ENCODE assay signal across 1 cellular context in the genomic region with DNA sequence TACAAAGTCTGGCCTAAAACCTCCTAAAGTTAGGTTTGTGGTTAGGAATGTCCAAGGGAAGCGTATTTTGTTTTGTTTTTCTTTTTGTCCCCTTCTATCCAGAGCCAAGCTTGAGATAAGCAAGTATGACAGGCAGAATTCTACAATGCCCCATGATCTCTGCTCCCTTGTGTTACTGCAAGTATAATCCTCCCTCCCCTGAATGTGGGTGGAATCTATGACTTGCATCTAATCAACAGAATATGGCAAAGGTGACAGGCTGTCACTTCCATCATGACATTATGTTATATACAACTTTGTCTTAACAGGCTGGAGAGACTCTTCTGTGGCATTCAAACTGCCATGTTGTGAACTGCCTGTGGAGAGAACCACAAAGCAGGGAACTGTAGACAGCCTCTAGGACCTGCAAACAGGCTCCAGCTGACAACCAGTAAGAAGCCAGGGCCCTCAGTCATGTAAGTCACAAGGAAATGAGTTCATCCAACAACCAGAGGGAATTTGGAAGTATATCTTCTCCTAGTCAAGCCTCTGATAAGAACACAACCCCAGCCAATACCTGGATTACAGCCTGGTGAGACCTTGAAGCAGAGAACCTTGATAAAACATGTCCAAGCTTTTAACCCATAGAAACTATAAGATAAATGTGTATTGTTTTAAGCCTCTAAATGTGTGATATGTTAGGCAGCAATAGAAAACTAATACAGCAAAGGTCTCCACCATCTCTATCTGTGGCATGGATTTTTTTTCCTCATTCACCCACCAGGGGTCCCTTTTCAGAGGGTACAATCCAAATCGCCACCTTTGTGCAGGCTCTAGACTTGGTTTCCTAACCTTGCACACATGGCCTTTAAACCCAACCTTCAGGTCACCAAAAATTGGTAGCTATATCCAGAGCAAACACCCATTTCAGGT.
TF ChIP-seq lines count a peak whose summit lies in the region.

No MANE protein-coding gene starts in this region.

TF ChIP-seq in K562, 482 proteins besides CTCF, POLR2A, EP300 and RAD21 (continues in another document):
- TF ChIP-seq DPF2 (IDR thresholded peaks at IDR 0.05) = peak; percentile 70; the same call in 1 of the 2 replicates
- TF ChIP-seq PYGO2 (tag; IDR thresholded peaks at IDR 0.05) = no peak
- TF ChIP-seq, protein P1, sequence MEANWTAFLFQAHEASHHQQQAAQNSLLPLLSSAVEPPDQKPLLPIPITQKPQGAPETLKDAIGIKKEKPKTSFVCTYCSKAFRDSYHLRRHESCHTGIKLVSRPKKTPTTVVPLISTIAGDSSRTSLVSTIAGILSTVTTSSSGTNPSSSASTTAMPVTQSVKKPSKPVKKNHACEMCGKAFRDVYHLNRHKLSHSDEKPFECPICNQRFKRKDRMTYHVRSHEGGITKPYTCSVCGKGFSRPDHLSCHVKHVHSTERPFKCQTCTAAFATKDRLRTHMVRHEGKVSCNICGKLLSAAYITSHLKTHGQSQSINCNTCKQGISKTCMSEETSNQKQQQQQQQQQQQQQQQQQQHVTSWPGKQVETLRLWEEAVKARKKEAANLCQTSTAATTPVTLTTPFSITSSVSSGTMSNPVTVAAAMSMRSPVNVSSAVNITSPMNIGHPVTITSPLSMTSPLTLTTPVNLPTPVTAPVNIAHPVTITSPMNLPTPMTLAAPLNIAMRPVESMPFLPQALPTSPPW (CRISPR knock-in tag; IDR thresholded peaks at IDR 0.05) = peak; percentile 58; the same call in 1 of the 2 replicates
- TF ChIP-seq ZNF316 (IDR thresholded peaks at IDR 0.05) = peak; percentile 45; the same call in 1 of the 2 replicates
- peak; percentile 58; the same call in 1 of the 2 replicates for TF ChIP-seq ARID1B (IDR thresholded peaks at IDR 0.05)
- no peak for TF ChIP-seq NCOR1 (IDR thresholded peaks at IDR 0.05)
- no peak for TF ChIP-seq CBFB (CRISPR knock-in tag; IDR thresholded peaks at IDR 0.05)
- TF ChIP-seq BACH1 (tag; IDR thresholded peaks at IDR 0.05) = peak; percentile 61; the same call in 1 of the 2 replicates
- TF ChIP-seq, protein P2, sequence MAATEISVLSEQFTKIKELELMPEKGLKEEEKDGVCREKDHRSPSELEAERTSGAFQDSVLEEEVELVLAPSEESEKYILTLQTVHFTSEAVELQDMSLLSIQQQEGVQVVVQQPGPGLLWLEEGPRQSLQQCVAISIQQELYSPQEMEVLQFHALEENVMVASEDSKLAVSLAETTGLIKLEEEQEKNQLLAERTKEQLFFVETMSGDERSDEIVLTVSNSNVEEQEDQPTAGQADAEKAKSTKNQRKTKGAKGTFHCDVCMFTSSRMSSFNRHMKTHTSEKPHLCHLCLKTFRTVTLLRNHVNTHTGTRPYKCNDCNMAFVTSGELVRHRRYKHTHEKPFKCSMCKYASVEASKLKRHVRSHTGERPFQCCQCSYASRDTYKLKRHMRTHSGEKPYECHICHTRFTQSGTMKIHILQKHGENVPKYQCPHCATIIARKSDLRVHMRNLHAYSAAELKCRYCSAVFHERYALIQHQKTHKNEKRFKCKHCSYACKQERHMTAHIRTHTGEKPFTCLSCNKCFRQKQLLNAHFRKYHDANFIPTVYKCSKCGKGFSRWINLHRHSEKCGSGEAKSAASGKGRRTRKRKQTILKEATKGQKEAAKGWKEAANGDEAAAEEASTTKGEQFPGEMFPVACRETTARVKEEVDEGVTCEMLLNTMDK (IDR thresholded peaks at IDR 0.05; ENCODE audit: borderline replicate concordance, insufficient read depth, low read depth, low read length, poor library complexity, severe bottlenecking) = peak; percentile 42
- TF ChIP-seq, protein P3, sequence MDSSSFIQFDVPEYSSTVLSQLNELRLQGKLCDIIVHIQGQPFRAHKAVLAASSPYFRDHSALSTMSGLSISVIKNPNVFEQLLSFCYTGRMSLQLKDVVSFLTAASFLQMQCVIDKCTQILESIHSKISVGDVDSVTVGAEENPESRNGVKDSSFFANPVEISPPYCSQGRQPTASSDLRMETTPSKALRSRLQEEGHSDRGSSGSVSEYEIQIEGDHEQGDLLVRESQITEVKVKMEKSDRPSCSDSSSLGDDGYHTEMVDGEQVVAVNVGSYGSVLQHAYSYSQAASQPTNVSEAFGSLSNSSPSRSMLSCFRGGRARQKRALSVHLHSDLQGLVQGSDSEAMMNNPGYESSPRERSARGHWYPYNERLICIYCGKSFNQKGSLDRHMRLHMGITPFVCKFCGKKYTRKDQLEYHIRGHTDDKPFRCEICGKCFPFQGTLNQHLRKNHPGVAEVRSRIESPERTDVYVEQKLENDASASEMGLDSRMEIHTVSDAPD (CRISPR knock-in tag; IDR thresholded peaks at IDR 0.05) = no peak
- no peak for TF ChIP-seq NFXL1 (CRISPR knock-in tag; IDR thresholded peaks at IDR 0.05)
- TF ChIP-seq SOX6 (IDR thresholded peaks at IDR 0.05) = peak; percentile 66
- no peak for TF ChIP-seq TSC22D4 (tag; IDR thresholded peaks at IDR 0.05)
- TF ChIP-seq ARNT (IDR thresholded peaks at IDR 0.05) = no peak
- no peak for TF ChIP-seq NR2C1 (IDR thresholded peaks at IDR 0.05)
- TF ChIP-seq NR2C1 (tag; IDR thresholded peaks at IDR 0.05) = 0 out of 2 replicates have a peak, but pooled peaks have one; percentile 41
- TF ChIP-seq, protein P4, sequence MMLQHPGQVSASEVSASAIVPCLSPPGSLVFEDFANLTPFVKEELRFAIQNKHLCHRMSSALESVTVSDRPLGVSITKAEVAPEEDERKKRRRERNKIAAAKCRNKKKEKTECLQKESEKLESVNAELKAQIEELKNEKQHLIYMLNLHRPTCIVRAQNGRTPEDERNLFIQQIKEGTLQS (IDR thresholded peaks at IDR 0.05) = peak; percentile 27; the same call in 1 of the 2 replicates
- TF ChIP-seq, protein P4 (CRISPR knock-in tag; conservative IDR thresholded peaks at IDR 0.05) = no peak
- TF ChIP-seq MEIS2 (IDR thresholded peaks at IDR 0.05; ENCODE audit: partially characterized antibody) = peak; percentile 80
- peak in 1 of 2 experiments; percentile 31; a peak in 1 of 4 replicates for TF ChIP-seq FOXK2 (conservative IDR thresholded peaks at IDR 0.05 in 1 of 2, IDR thresholded peaks at IDR 0.05 in 1 of 2; ENCODE audit: low read depth in 2 of 2)
- no peak for TF ChIP-seq NCOA4 (IDR thresholded peaks at IDR 0.05; ENCODE audit: partially characterized antibody)
- TF ChIP-seq PURB (CRISPR knock-in tag; IDR thresholded peaks at IDR 0.05; ENCODE audit: low read depth) = no peak
- TF ChIP-seq FOXK1 (CRISPR knock-in tag; IDR thresholded peaks at IDR 0.05; ENCODE audit: borderline replicate concordance) = no peak
- TF ChIP-seq KHSRP (IDR thresholded peaks at IDR 0.05) = no peak
- TF ChIP-seq FOSL1 (tag; conservative IDR thresholded peaks at IDR 0.05) = peak; percentile 74
- no peak for TF ChIP-seq KLF10 (CRISPR knock-in tag; IDR thresholded peaks at IDR 0.05)
- TF ChIP-seq SRSF1 (IDR thresholded peaks at IDR 0.05; ENCODE audit: low read depth, low read length) = no peak
- TF ChIP-seq, protein P5, sequence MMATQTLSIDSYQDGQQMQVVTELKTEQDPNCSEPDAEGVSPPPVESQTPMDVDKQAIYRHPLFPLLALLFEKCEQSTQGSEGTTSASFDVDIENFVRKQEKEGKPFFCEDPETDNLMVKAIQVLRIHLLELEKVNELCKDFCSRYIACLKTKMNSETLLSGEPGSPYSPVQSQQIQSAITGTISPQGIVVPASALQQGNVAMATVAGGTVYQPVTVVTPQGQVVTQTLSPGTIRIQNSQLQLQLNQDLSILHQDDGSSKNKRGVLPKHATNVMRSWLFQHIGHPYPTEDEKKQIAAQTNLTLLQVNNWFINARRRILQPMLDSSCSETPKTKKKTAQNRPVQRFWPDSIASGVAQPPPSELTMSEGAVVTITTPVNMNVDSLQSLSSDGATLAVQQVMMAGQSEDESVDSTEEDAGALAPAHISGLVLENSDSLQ (IDR thresholded peaks at IDR 0.05) = peak; percentile 86
- TF ChIP-seq, protein P6, sequence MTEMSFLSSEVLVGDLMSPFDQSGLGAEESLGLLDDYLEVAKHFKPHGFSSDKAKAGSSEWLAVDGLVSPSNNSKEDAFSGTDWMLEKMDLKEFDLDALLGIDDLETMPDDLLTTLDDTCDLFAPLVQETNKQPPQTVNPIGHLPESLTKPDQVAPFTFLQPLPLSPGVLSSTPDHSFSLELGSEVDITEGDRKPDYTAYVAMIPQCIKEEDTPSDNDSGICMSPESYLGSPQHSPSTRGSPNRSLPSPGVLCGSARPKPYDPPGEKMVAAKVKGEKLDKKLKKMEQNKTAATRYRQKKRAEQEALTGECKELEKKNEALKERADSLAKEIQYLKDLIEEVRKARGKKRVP (CRISPR knock-in tag; IDR thresholded peaks at IDR 0.05) = 0 out of 2 replicates have a peak, but pooled peaks have one; percentile 23
- TF ChIP-seq XRCC5 (IDR thresholded peaks at IDR 0.05; ENCODE audit: low read depth, low read length) = no peak
- TF ChIP-seq SMARCA4 (IDR thresholded peaks at IDR 0.05) = peak; percentile 56
- TF ChIP-seq HDAC8 (tag; IDR thresholded peaks at IDR 0.05) = no peak
- TF ChIP-seq, protein P7, sequence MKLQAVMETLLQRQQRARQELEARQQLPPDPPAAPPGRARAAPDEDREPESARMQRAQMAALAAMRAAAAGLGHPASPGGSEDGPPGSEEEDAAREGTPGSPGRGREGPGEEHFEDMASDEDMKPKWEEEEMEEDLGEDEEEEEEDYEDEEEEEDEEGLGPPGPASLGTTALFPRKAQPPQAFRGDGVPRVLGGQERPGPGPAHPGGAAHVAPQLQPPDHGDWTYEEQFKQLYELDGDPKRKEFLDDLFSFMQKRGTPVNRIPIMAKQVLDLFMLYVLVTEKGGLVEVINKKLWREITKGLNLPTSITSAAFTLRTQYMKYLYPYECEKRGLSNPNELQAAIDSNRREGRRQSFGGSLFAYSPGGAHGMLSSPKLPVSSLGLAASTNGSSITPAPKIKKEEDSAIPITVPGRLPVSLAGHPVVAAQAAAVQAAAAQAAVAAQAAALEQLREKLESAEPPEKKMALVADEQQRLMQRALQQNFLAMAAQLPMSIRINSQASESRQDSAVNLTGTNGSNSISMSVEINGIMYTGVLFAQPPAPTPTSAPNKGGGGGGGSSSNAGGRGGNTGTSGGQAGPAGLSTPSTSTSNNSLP (IDR thresholded peaks at IDR 0.05; ENCODE audit: borderline replicate concordance, low read depth, low read length) = peak; percentile 14; the same call in 1 of the 2 replicates
- TF ChIP-seq MAZ (CRISPR knock-in tag; conservative IDR thresholded peaks at IDR 0.05 in 1 of 2, IDR thresholded peaks at IDR 0.05 in 1 of 2) = peak in 1 of 2 experiments; percentile 67; a peak in 2 of 4 replicates
- no peak for TF ChIP-seq COPS2 (conservative IDR thresholded peaks at IDR 0.05)
- peak; percentile 30; the same call in 1 of the 2 replicates for TF ChIP-seq GATA2 (CRISPR knock-in tag; IDR thresholded peaks at IDR 0.05)
- no peak for TF ChIP-seq CCAR2 (IDR thresholded peaks at IDR 0.05; ENCODE audit: low read depth, low read length)
- TF ChIP-seq SETDB1 (IDR thresholded peaks at IDR 0.05; ENCODE audit: low read length) = no peak
- TF ChIP-seq, protein P8, sequence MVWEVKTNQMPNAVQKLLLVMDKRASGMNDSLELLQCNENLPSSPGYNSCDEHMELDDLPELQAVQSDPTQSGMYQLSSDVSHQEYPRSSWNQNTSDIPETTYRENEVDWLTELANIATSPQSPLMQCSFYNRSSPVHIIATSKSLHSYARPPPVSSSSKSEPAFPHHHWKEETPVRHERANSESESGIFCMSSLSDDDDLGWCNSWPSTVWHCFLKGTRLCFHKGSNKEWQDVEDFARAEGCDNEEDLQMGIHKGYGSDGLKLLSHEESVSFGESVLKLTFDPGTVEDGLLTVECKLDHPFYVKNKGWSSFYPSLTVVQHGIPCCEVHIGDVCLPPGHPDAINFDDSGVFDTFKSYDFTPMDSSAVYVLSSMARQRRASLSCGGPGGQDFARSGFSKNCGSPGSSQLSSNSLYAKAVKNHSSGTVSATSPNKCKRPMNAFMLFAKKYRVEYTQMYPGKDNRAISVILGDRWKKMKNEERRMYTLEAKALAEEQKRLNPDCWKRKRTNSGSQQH (CRISPR knock-in tag; IDR thresholded peaks at IDR 0.05) = no peak
- 0 out of 2 replicates have a peak, but pooled peaks have one; percentile 26 for TF ChIP-seq ZNF644 (tag; IDR thresholded peaks at IDR 0.05; ENCODE audit: low read depth)
- TF ChIP-seq, protein P9, sequence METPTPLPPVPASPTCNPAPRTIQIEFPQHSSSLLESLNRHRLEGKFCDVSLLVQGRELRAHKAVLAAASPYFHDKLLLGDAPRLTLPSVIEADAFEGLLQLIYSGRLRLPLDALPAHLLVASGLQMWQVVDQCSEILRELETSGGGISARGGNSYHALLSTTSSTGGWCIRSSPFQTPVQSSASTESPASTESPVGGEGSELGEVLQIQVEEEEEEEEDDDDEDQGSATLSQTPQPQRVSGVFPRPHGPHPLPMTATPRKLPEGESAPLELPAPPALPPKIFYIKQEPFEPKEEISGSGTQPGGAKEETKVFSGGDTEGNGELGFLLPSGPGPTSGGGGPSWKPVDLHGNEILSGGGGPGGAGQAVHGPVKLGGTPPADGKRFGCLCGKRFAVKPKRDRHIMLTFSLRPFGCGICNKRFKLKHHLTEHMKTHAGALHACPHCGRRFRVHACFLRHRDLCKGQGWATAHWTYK (CRISPR knock-in tag; IDR thresholded peaks at IDR 0.05) = peak; percentile 63; the same call in 1 of the 2 replicates
- TF ChIP-seq, protein P10, sequence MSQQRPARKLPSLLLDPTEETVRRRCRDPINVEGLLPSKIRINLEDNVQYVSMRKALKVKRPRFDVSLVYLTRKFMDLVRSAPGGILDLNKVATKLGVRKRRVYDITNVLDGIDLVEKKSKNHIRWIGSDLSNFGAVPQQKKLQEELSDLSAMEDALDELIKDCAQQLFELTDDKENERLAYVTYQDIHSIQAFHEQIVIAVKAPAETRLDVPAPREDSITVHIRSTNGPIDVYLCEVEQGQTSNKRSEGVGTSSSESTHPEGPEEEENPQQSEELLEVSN (IDR thresholded peaks at IDR 0.05; ENCODE audit: borderline replicate concordance in 1 of 2, extremely low read depth in 1 of 2, insufficient read depth in 1 of 2, insufficient read length in 1 of 2, low read depth in 1 of 2, low read length in 1 of 2, poor library complexity in 1 of 2, severe bottlenecking in 1 of 2) = no peak
- TF ChIP-seq NFE2 (IDR thresholded peaks at IDR 0.05; ENCODE audit: low read depth) = peak; percentile 71
- TF ChIP-seq, protein P11, sequence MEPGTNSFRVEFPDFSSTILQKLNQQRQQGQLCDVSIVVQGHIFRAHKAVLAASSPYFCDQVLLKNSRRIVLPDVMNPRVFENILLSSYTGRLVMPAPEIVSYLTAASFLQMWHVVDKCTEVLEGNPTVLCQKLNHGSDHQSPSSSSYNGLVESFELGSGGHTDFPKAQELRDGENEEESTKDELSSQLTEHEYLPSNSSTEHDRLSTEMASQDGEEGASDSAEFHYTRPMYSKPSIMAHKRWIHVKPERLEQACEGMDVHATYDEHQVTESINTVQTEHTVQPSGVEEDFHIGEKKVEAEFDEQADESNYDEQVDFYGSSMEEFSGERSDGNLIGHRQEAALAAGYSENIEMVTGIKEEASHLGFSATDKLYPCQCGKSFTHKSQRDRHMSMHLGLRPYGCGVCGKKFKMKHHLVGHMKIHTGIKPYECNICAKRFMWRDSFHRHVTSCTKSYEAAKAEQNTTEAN (CRISPR knock-in tag; IDR thresholded peaks at IDR 0.05) = 0 out of 2 replicates have a peak, but pooled peaks have one; percentile 29
- no peak for TF ChIP-seq CHD4 (IDR thresholded peaks at IDR 0.05; ENCODE audit: insufficient read depth, insufficient replicate concordance, low read depth, low read length, poor library complexity, severe bottlenecking)
- no peak for TF ChIP-seq RBM34 (IDR thresholded peaks at IDR 0.05; ENCODE audit: borderline replicate concordance, insufficient read depth, low read length)
